In genomic region chr3:33437556-33438283, GRCh38 we compare ENCODE assay signal across 8 cellular contexts. TPM values are rescaled to one million over a fixed set of nuclear protein-coding genes. Genes with fewer than 3 reads are reported as not detected.
DNase-seq lines count a peak whose midpoint lies in the region; ATAC-seq and TF ChIP-seq lines count a peak whose summit lies in the region.

No MANE protein-coding gene starts in this region.

- no peaks in the 10 kb centered on the region for H3K27me3 ChIP-seq in hepatocyte
- H3K27me3 ChIP-seq in stomach = no peaks in the 10 kb centered on the region

- peak overlapping the region; percentile 90 for H3K4me3 Mint-ChIP-seq in activated T-cell treated with anti-CD3 and anti-CD28 coated beads, Interleukin-2, amount 50 U/mL, for 4 hours
- peak overlapping the region; percentile 87 for H3K4me3 Mint-ChIP-seq in activated CD8-positive, alpha-beta T cell treated with anti-CD3 and anti-CD28 coated beads for 36 hours

- no peak for TF ChIP-seq CTCF in activated CD8-positive, alpha-beta T cell treated with anti-CD3 and anti-CD28 coated beads for 36 hours (IDR thresholded peaks at IDR 0.05)
- TF ChIP-seq CTCF in hepatocyte (IDR thresholded peaks at IDR 0.05; ENCODE audit: poor library complexity) = no peak
- TF ChIP-seq CTCF in stomach (IDR thresholded peaks at IDR 0.05) = no peak

- H4K20me1 ChIP-seq in hepatocyte (ENCODE audit: insufficient read depth, poor library complexity, severe bottlenecking) = peaks cover 56% of the 10 kb centered on the region

- H3K36me3 Mint-ChIP-seq in activated T-cell treated with anti-CD3 and anti-CD28 coated beads, Interleukin-2, amount 50 U/mL, for 4 hours (ENCODE audit: insufficient read depth) = peaks cover 1% of the 10 kb centered on the region
- H3K36me3 Mint-ChIP-seq in activated CD8-positive, alpha-beta T cell treated with anti-CD3 and anti-CD28 coated beads for 36 hours (ENCODE audit: low read depth) = peaks cover 8% of the 10 kb centered on the region

- intact Hi-C loops in activated CD8-positive, alpha-beta T cell treated with anti-CD3 and anti-CD28 coated beads for 36 hours (cut with micrococcal nuclease) = loop anchor here (10.0 kb wide), 1 partner anchor 347 kb away; no protein-coding TSS in a partner anchor
- intact Hi-C loops in stomach (cut with DNase I; ENCODE audit: low total_unique reads) = no loop called here

- peaks cover 70% of the 10 kb centered on the region for H3K79me2 ChIP-seq in hepatocyte

- CTCF ChIA-PET in activated CD8-positive, alpha-beta T cell treated with anti-CD3 and anti-CD28 coated beads for 36 hours (lab: Charles Lee) = interaction anchor here (1.0 to 1.9 kb wide), 3 partner anchors 9 to 64 kb away, joined by 3 to 8 read pairs (median 5); no protein-coding TSS in a partner anchor

- peaks cover 59% of the 10 kb centered on the region for H3K4me1 Mint-ChIP-seq in activated T-cell treated with anti-CD3 and anti-CD28 coated beads, Interleukin-2, amount 50 U/mL, for 4 hours (ENCODE audit: low read depth)
- peaks cover 47% of the 10 kb centered on the region for H3K4me1 Mint-ChIP-seq in activated CD8-positive, alpha-beta T cell treated with anti-CD3 and anti-CD28 coated beads for 36 hours (ENCODE audit: low read depth)

- H3K9me2 ChIP-seq in hepatocyte (replicated peaks; ENCODE audit: insufficient read depth) = no peaks in the 10 kb centered on the region

- no peak for DNase-seq in activated T-cell treated with anti-CD3 and anti-CD28 coated beads, Interleukin-2, amount 50 U/mL, for 4 hours
- no peak for DNase-seq in activated T-cell treated with anti-CD3 and anti-CD28 coated beads, Interleukin-2, amount 50 U/mL, for 1 hour
- no peak for DNase-seq in activated CD8-positive, alpha-beta T cell treated with anti-CD3 and anti-CD28 coated beads for 36 hours
- DNase-seq in hepatocyte (ENCODE audit: low spot score) (peak; percentile 48), stomach (no peak), hypothalamus (lab: John Stamatoyannopoulos, UW) (no peak), cerebellar cortex (ENCODE audit: low spot score) (no peak), NCI-H2171 treated with DMSO at 0.1 percent for 48 hours (lab: John Stamatoyannopoulos, UW) (no peak)

- no peaks in the 10 kb centered on the region for H3K27me3 Mint-ChIP-seq in activated T-cell treated with anti-CD3 and anti-CD28 coated beads, Interleukin-2, amount 50 U/mL, for 4 hours (ENCODE audit: low read depth)
- no peaks in the 10 kb centered on the region for H3K27me3 Mint-ChIP-seq in activated CD8-positive, alpha-beta T cell treated with anti-CD3 and anti-CD28 coated beads for 36 hours

- H3K4me3 ChIP-seq in hepatocyte = peak overlapping the region; percentile 73
- H3K4me3 ChIP-seq in stomach = peak overlapping the region; percentile 71 to 93 (median 88)

- no peak for TF ChIP-seq POLR2A in stomach (IDR thresholded peaks at IDR 0.05)

- H2AFZ ChIP-seq in hepatocyte = no peak overlapping the region

- no peaks in the 10 kb centered on the region for H3K36me3 ChIP-seq in hepatocyte (replicated peaks; ENCODE audit: insufficient read depth, low read depth)
- H3K36me3 ChIP-seq in stomach = no peaks in the 10 kb centered on the region

- H3K4me1 ChIP-seq in hepatocyte (ENCODE audit: insufficient read depth) (peaks cover 6% of the 10 kb centered on the region), stomach (peaks cover 33 to 74% (median 58%) of the 10 kb centered on the region in 4 donors)

- POLR2A ChIA-PET in activated CD8-positive, alpha-beta T cell treated with anti-CD3 and anti-CD28 coated beads for 36 hours (lab: Charles Lee) = interaction anchor here (0.9 to 3.0 kb wide), 5 partner anchors 8 to 361 kb away, joined by 3 to 15 read pairs (median 4); partner anchors contain the start of gene PDCD6IP

- peak overlapping the region; percentile 82 for H3K27ac Mint-ChIP-seq in activated CD8-positive, alpha-beta T cell treated with anti-CD3 and anti-CD28 coated beads for 36 hours

- H3K9me3 ChIP-seq in hepatocyte (ENCODE audit: low read depth) (no peaks in the 10 kb centered on the region), stomach (no peaks in the 10 kb centered on the region)

- 58% methylated on average over 3 of the region's 3 CpGs for WGBS in hepatocyte (ENCODE audit: low lambda C conversion rate, missing lambda C conversion rate)
- 37 to 58% (median 42%) methylated on average over 3 of the region's 3 CpGs for WGBS in stomach, 5 donors

- no peak for ATAC-seq in activated T-cell treated with anti-CD3 and anti-CD28 coated beads, Interleukin-2, amount 50 U/mL, for 4 hours
- ATAC-seq in activated CD8-positive, alpha-beta T cell treated with anti-CD3 and anti-CD28 coated beads for 36 hours = no peak

- TF ChIP-seq EP300 in stomach (IDR thresholded peaks at IDR 0.05) = no peak

- H3K9me3 Mint-ChIP-seq in activated T-cell treated with anti-CD3 and anti-CD28 coated beads, Interleukin-2, amount 50 U/mL, for 4 hours = no peaks in the 10 kb centered on the region
- no peaks in the 10 kb centered on the region for H3K9me3 Mint-ChIP-seq in activated CD8-positive, alpha-beta T cell treated with anti-CD3 and anti-CD28 coated beads for 36 hours

- H3K27ac ChIP-seq in hepatocyte = peak overlapping the region; percentile 99
- peak overlapping the region in 4 of 5 donors; percentile 97 to 98 (median 98) for H3K27ac ChIP-seq in stomach

- H3K4me2 ChIP-seq in hepatocyte = peak overlapping the region; percentile 87

RNA-seq across cellular contexts. Expression of gene UBP1, which starts 2.5 kb away (rescaled TPM):
- 10 to 100 TPM; 64.2 to 69.7 (median 69.0) TPM for total RNA-seq in activated T-cell treated with anti-CD3 and anti-CD28 coated beads, Interleukin-2, amount 50 U/mL, for 4 hours
- total RNA-seq in activated CD8-positive, alpha-beta T cell treated with anti-CD3 and anti-CD28 coated beads for 36 hours = 10 to 100 TPM; 51.2 to 56.2 TPM
- total RNA-seq in hepatocyte (47.8 and 50.3 TPM in 2 replicates), stomach (100 to 1,000 TPM in 2 of 5 donors, 10 to 100 TPM in 3; 55.2 to 150 (median 88.8) TPM)
- polyA plus RNA-seq in hepatocyte (32.7 and 33.5 TPM in 2 replicates), stomach (10 to 100 TPM; 21.0 to 32.6 (median 29.0) TPM)
